Comparison of ENCODE assay signal across 1 cellular context in the genomic region with DNA sequence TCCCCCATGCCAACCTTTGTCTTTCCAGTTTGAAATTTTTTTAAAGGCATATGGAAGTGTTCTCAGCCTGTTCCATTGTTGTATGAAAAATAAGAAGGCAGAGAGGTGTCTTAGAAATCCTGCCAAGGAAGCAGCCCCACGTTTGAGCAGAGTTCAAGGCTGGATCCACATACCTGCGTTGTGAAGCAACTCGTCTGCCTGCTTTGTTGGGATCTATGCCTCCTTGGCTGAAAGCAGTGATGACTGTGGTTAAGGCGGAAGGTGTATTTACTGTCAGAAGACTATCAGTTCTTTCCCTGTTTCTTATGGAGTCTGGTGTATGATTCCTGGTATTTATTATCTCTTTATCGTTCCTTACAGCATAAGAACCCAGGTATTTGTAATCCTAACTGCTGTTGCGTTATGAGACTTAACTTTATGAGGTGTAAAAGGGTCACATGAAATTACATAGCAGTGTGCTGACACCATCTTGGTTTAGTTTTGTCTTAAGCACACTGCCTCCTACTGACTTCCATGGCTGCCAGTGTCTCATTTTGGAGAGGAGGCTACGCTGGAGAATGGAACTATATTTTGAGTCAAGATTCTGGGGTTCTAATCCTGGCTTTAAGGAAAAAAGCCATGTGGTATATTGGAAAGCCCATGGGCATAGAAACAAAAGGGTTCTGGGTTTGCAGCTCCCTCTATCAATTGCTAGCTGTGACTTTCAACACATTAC.
TF ChIP-seq lines count a peak whose summit lies in the region.

No MANE protein-coding gene starts in this region.

TF ChIP-seq in IMR-90, 13 proteins besides CTCF, POLR2A, EP300 and RAD21:
- TF ChIP-seq CHD1 (IDR thresholded peaks at IDR 0.05; ENCODE audit: low read depth, low read length) (no peak), BHLHE40 (IDR thresholded peaks at IDR 0.05; ENCODE audit: low read depth, low read length) (no peak), SMC3 (IDR thresholded peaks at IDR 0.05; ENCODE audit: low read depth, low read length) (no peak), MXI1 (IDR thresholded peaks at IDR 0.05; ENCODE audit: borderline replicate concordance, low read depth, low read length) (no peak), NFE2L2 (IDR thresholded peaks at IDR 0.05; ENCODE audit: low read depth, low read length) (no peak), MAFK (IDR thresholded peaks at IDR 0.05; ENCODE audit: low read depth, low read length) (no peak)
- TF ChIP-seq, protein P1, sequence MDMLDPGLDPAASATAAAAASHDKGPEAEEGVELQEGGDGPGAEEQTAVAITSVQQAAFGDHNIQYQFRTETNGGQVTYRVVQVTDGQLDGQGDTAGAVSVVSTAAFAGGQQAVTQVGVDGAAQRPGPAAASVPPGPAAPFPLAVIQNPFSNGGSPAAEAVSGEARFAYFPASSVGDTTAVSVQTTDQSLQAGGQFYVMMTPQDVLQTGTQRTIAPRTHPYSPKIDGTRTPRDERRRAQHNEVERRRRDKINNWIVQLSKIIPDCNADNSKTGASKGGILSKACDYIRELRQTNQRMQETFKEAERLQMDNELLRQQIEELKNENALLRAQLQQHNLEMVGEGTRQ (IDR thresholded peaks at IDR 0.05; ENCODE audit: low read depth, low read length), result no peak
